Comparison of ENCODE assay signal across 25 cellular contexts in genomic region chr10:119388849-119389345, GRCh38.
"Had no signal": no experiment of that assay in that cellular context is flagged by ENCODE, and none has a peak within 500 bp of the region (broad histone marks: within the 10 kb centered on the region; RNA-seq: fewer than 3 reads in every experiment).

No MANE protein-coding gene starts in this region.

- H3K9me3 ChIP-seq: left ventricle myocardium inferior, mucosa of descending colon, neutrophil, ovary, right atrium auricular region, right lobe of liver, suprapubic skin, thoracic aorta, tibial artery, upper lobe of left lung, vagina had no signal

- H3K27me3 Mint-ChIP-seq: naive thymus-derived CD4-positive, alpha-beta T cell; natural killer cell treated with Interleukin-12 subunit alpha and Interleukin-12 subunit beta and Interleukin-15 and Interleukin-18, amount 100 ng/mL, for 72 hours; progenitor cell of endocrine pancreas; stimulated activated naive CD8-positive, alpha-beta T cell treated with anti-CD3 and anti-CD28 coated beads, Interleukin-15, Interleukin-2, amounts not matched to agents 100 ng/mL and 50 ng/mL, for 24 hours had no signal

- H3K79me2 ChIP-seq: hepatocyte had no signal

- H3K36me3 Mint-ChIP-seq: natural killer cell treated with Interleukin-12 subunit alpha and Interleukin-12 subunit beta and Interleukin-15 and Interleukin-18, amount 100 ng/mL, for 72 hours had no signal

- H3K9me3 Mint-ChIP-seq: naive thymus-derived CD4-positive, alpha-beta T cell; natural killer cell treated with Interleukin-12 subunit alpha and Interleukin-12 subunit beta and Interleukin-15 and Interleukin-18, amount 100 ng/mL, for 72 hours; stimulated activated naive CD8-positive, alpha-beta T cell treated with anti-CD3 and anti-CD28 coated beads, Interleukin-15, Interleukin-2, amounts not matched to agents 100 ng/mL and 50 ng/mL, for 24 hours had no signal

- H3K27me3 ChIP-seq: heart right ventricle, hepatocyte, neutrophil, ovary, right atrium auricular region, right lobe of liver, suprapubic skin, tibial artery, upper lobe of left lung, vagina had no signal

- H3K4me1 ChIP-seq: right lobe of liver, suprapubic skin, vagina had no signal

- H3K4me2 ChIP-seq: hepatocyte, smooth muscle cell had no signal

- H2AFZ ChIP-seq: hepatocyte had no signal

- H3K4me3 ChIP-seq: heart right ventricle, hepatocyte, left ventricle myocardium inferior, lung, mucosa of descending colon, ovary, right atrium auricular region, right lobe of liver, smooth muscle cell, suprapubic skin, thoracic aorta, tibial artery, upper lobe of left lung, vagina had no signal

- H3K4me3 Mint-ChIP-seq: naive thymus-derived CD4-positive, alpha-beta T cell; natural killer cell treated with Interleukin-12 subunit alpha and Interleukin-12 subunit beta and Interleukin-15 and Interleukin-18, amount 100 ng/mL, for 72 hours; stimulated activated naive CD8-positive, alpha-beta T cell treated with anti-CD3 and anti-CD28 coated beads, Interleukin-15, Interleukin-2, amounts not matched to agents 100 ng/mL and 50 ng/mL, for 24 hours had no signal

- H3K27ac Mint-ChIP-seq: naive thymus-derived CD4-positive, alpha-beta T cell; natural killer cell treated with Interleukin-12 subunit alpha and Interleukin-12 subunit beta and Interleukin-15 and Interleukin-18, amount 100 ng/mL, for 72 hours; progenitor cell of endocrine pancreas; stimulated activated naive CD8-positive, alpha-beta T cell treated with anti-CD3 and anti-CD28 coated beads, Interleukin-15, Interleukin-2, amounts not matched to agents 100 ng/mL and 50 ng/mL, for 24 hours had no signal

- DNase-seq: heart right ventricle; islet precursor cell; left ventricle myocardium inferior; midbrain; naive thymus-derived CD4-positive, alpha-beta T cell; occipital lobe; ovary; right lobe of liver; stimulated activated CD4-positive, alpha-beta T cell treated with anti-CD3 and anti-CD28 coated beads, Interleukin-1b, Interleukin-23, amount 100 ng/mL, for 48 hours; stimulated activated CD4-positive, alpha-beta T cell treated with anti-CD3 and anti-CD28 coated beads, Interleukin-2, amount 100 ng/mL, for 48 hours; stimulated activated naive CD4-positive, alpha-beta T cell; tibial artery; upper lobe of left lung had no signal

- H3K27ac ChIP-seq: heart right ventricle, hepatocyte, left ventricle myocardium inferior, neutrophil, ovary, right atrium auricular region, right lobe of liver, suprapubic skin, thoracic aorta, tibial artery, vagina had no signal

- ATAC-seq: heart right ventricle; mucosa of descending colon; naive thymus-derived CD4-positive, alpha-beta T cell; natural killer cell treated with Interleukin-12 subunit alpha and Interleukin-12 subunit beta and Interleukin-15 and Interleukin-18, amount 100 ng/mL, for 72 hours had no signal

- H3K36me3 ChIP-seq: neutrophil, ovary, right atrium auricular region, right lobe of liver, suprapubic skin, thoracic aorta, vagina had no signal
